ENCODE assay signal across 1 cellular context in the genomic region with DNA sequence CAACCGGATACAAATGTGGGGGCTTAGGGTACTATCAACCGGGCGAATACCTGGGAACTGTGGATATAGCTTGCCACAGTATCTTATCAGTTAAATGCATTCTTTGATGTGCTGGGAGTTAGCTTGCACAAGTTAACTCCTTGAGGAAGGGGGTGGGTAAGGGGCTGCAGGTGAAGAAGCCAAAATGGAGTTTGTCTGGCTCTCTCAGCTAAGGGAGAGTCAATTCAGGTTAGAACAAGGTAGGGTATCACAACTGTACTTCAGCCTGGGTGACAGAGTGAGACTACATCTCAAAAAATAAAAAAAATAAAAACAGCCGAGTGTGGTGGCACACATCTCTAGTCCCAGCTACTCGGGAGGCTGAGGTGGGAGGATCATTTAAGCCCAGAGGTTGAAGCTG.
A peak's percentile ranks its signal among the peaks of the same experiment; 100 is the strongest.
TF ChIP-seq lines count a peak whose summit lies in the region.

No MANE protein-coding gene starts in this region.

TF ChIP-seq in K562, 482 proteins besides CTCF, POLR2A, EP300 and RAD21 (continued from another document and continues in another):
- TF ChIP-seq, protein P1, sequence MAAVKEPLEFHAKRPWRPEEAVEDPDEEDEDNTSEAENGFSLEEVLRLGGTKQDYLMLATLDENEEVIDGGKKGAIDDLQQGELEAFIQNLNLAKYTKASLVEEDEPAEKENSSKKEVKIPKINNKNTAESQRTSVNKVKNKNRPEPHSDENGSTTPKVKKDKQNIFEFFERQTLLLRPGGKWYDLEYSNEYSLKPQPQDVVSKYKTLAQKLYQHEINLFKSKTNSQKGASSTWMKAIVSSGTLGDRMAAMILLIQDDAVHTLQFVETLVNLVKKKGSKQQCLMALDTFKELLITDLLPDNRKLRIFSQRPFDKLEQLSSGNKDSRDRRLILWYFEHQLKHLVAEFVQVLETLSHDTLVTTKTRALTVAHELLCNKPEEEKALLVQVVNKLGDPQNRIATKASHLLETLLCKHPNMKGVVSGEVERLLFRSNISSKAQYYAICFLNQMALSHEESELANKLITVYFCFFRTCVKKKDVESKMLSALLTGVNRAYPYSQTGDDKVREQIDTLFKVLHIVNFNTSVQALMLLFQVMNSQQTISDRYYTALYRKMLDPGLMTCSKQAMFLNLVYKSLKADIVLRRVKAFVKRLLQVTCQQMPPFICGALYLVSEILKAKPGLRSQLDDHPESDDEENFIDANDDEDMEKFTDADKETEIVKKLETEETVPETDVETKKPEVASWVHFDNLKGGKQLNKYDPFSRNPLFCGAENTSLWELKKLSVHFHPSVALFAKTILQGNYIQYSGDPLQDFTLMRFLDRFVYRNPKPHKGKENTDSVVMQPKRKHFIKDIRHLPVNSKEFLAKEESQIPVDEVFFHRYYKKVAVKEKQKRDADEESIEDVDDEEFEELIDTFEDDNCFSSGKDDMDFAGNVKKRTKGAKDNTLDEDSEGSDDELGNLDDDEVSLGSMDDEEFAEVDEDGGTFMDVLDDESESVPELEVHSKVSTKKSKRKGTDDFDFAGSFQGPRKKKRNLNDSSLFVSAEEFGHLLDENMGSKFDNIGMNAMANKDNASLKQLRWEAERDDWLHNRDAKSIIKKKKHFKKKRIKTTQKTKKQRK (IDR thresholded peaks at IDR 0.05; ENCODE audit: borderline replicate concordance, low read depth, low read length): no peak
- TF ChIP-seq SMARCE1 (IDR thresholded peaks at IDR 0.05) (no peak), MCM3 (IDR thresholded peaks at IDR 0.05) (no peak), SAFB2 (IDR thresholded peaks at IDR 0.05; ENCODE audit: borderline replicate concordance, low read depth, low read length, severe bottlenecking) (no peak), BCL6 (CRISPR knock-in tag; IDR thresholded peaks at IDR 0.05) (no peak), NFRKB (IDR thresholded peaks at IDR 0.05; ENCODE audit: low read depth) (no peak), SLC30A9 (CRISPR knock-in tag; IDR thresholded peaks at IDR 0.05) (no peak), TCF7L2 (IDR thresholded peaks at IDR 0.05; ENCODE audit: low read depth, low read length) (no peak), MED1 (CRISPR knock-in tag; IDR thresholded peaks at IDR 0.05; ENCODE audit: borderline replicate concordance) (no peak), ZNF830 (CRISPR knock-in tag; IDR thresholded peaks at IDR 0.05) (no peak), ZNF175 (CRISPR knock-in tag; IDR thresholded peaks at IDR 0.05; ENCODE audit: low read depth) (0 out of 2 replicates have a peak, but pooled peaks have one; percentile 59), ZFPM2 (CRISPR knock-in tag; IDR thresholded peaks at IDR 0.05) (no peak), FOS (IDR thresholded peaks at IDR 0.05; ENCODE audit: extremely low read depth, insufficient read length) (no peak), RAD51 (IDR thresholded peaks at IDR 0.05; ENCODE audit: borderline replicate concordance, low read depth) (no peak), PCBP1 (IDR thresholded peaks at IDR 0.05; ENCODE audit: low read depth, low read length, poor library complexity, severe bottlenecking) (no peak), ZNF644 (tag; IDR thresholded peaks at IDR 0.05; ENCODE audit: low read depth) (0 out of 2 replicates have a peak, but pooled peaks have one; percentile 73), MIER1 (IDR thresholded peaks at IDR 0.05; ENCODE audit: low read depth) (no peak), ZNF239 (CRISPR knock-in tag; IDR thresholded peaks at IDR 0.05) (peak; percentile 75), SPI1 (IDR thresholded peaks at IDR 0.05; ENCODE audit: borderline replicate concordance, low read depth, low read length) (no peak), THRAP3 (IDR thresholded peaks at IDR 0.05; ENCODE audit: borderline replicate concordance) (no peak), RNF2 (IDR thresholded peaks at IDR 0.05) (no peak), ASH1L (IDR thresholded peaks at IDR 0.05; ENCODE audit: borderline replicate concordance, low read depth, partially characterized antibody) (no peak), TAF15 (IDR thresholded peaks at IDR 0.05; ENCODE audit: low read depth, low read length) (no peak), KLF10 (CRISPR knock-in tag; IDR thresholded peaks at IDR 0.05) (no peak), ZC3H8 (IDR thresholded peaks at IDR 0.05) (no peak), PPARD (CRISPR knock-in tag; IDR thresholded peaks at IDR 0.05) (no peak), POLR2H (tag; IDR thresholded peaks at IDR 0.05; ENCODE audit: low read depth) (no peak), ZFX (CRISPR knock-in tag; IDR thresholded peaks at IDR 0.05) (no peak), ZNF3 (CRISPR knock-in tag; IDR thresholded peaks at IDR 0.05) (no peak), ZNF551 (CRISPR knock-in tag; IDR thresholded peaks at IDR 0.05) (no peak), MECOM (CRISPR knock-in tag; IDR thresholded peaks at IDR 0.05) (no peak), ZBED1 (IDR thresholded peaks at IDR 0.05) (no peak), MCM2 (IDR thresholded peaks at IDR 0.05; ENCODE audit: low read depth) (no peak)
- TF ChIP-seq, protein P2, sequence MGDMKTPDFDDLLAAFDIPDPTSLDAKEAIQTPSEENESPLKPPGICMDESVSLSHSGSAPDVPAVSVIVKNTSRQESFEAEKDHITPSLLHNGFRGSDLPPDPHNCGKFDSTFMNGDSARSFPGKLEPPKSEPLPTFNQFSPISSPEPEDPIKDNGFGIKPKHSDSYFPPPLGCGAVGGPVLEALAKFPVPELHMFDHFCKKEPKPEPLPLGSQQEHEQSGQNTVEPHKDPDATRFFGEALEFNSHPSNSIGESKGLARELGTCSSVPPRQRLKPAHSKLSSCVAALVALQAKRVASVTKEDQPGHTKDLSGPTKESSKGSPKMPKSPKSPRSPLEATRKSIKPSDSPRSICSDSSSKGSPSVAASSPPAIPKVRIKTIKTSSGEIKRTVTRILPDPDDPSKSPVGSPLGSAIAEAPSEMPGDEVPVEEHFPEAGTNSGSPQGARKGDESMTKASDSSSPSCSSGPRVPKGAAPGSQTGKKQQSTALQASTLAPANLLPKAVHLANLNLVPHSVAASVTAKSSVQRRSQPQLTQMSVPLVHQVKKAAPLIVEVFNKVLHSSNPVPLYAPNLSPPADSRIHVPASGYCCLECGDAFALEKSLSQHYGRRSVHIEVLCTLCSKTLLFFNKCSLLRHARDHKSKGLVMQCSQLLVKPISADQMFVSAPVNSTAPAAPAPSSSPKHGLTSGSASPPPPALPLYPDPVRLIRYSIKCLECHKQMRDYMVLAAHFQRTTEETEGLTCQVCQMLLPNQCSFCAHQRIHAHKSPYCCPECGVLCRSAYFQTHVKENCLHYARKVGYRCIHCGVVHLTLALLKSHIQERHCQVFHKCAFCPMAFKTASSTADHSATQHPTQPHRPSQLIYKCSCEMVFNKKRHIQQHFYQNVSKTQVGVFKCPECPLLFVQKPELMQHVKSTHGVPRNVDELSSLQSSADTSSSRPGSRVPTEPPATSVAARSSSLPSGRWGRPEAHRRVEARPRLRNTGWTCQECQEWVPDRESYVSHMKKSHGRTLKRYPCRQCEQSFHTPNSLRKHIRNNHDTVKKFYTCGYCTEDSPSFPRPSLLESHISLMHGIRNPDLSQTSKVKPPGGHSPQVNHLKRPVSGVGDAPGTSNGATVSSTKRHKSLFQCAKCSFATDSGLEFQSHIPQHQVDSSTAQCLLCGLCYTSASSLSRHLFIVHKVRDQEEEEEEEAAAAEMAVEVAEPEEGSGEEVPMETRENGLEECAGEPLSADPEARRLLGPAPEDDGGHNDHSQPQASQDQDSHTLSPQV (IDR thresholded peaks at IDR 0.05): peak; percentile 89
- TF ChIP-seq, protein P3, sequence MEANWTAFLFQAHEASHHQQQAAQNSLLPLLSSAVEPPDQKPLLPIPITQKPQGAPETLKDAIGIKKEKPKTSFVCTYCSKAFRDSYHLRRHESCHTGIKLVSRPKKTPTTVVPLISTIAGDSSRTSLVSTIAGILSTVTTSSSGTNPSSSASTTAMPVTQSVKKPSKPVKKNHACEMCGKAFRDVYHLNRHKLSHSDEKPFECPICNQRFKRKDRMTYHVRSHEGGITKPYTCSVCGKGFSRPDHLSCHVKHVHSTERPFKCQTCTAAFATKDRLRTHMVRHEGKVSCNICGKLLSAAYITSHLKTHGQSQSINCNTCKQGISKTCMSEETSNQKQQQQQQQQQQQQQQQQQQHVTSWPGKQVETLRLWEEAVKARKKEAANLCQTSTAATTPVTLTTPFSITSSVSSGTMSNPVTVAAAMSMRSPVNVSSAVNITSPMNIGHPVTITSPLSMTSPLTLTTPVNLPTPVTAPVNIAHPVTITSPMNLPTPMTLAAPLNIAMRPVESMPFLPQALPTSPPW (CRISPR knock-in tag; IDR thresholded peaks at IDR 0.05): no peak
- TF ChIP-seq, protein P4, sequence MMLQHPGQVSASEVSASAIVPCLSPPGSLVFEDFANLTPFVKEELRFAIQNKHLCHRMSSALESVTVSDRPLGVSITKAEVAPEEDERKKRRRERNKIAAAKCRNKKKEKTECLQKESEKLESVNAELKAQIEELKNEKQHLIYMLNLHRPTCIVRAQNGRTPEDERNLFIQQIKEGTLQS (IDR thresholded peaks at IDR 0.05): no peak
- TF ChIP-seq, protein P4 (CRISPR knock-in tag; conservative IDR thresholded peaks at IDR 0.05): no peak
- TF ChIP-seq, protein P5, sequence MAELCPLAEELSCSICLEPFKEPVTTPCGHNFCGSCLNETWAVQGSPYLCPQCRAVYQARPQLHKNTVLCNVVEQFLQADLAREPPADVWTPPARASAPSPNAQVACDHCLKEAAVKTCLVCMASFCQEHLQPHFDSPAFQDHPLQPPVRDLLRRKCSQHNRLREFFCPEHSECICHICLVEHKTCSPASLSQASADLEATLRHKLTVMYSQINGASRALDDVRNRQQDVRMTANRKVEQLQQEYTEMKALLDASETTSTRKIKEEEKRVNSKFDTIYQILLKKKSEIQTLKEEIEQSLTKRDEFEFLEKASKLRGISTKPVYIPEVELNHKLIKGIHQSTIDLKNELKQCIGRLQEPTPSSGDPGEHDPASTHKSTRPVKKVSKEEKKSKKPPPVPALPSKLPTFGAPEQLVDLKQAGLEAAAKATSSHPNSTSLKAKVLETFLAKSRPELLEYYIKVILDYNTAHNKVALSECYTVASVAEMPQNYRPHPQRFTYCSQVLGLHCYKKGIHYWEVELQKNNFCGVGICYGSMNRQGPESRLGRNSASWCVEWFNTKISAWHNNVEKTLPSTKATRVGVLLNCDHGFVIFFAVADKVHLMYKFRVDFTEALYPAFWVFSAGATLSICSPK (IDR thresholded peaks at IDR 0.05; ENCODE audit: borderline replicate concordance): no peak
- TF ChIP-seq, protein P6, sequence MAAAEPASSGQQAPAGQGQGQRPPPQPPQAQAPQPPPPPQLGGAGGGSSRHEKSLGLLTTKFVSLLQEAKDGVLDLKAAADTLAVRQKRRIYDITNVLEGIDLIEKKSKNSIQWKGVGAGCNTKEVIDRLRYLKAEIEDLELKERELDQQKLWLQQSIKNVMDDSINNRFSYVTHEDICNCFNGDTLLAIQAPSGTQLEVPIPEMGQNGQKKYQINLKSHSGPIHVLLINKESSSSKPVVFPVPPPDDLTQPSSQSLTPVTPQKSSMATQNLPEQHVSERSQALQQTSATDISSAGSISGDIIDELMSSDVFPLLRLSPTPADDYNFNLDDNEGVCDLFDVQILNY (CRISPR knock-in tag; IDR thresholded peaks at IDR 0.05): no peak
- TF ChIP-seq, protein P7, sequence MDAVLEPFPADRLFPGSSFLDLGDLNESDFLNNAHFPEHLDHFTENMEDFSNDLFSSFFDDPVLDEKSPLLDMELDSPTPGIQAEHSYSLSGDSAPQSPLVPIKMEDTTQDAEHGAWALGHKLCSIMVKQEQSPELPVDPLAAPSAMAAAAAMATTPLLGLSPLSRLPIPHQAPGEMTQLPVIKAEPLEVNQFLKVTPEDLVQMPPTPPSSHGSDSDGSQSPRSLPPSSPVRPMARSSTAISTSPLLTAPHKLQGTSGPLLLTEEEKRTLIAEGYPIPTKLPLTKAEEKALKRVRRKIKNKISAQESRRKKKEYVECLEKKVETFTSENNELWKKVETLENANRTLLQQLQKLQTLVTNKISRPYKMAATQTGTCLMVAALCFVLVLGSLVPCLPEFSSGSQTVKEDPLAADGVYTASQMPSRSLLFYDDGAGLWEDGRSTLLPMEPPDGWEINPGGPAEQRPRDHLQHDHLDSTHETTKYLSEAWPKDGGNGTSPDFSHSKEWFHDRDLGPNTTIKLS (IDR thresholded peaks at IDR 0.05; ENCODE audit: borderline replicate concordance, low read depth): no peak
- TF ChIP-seq, protein P8, sequence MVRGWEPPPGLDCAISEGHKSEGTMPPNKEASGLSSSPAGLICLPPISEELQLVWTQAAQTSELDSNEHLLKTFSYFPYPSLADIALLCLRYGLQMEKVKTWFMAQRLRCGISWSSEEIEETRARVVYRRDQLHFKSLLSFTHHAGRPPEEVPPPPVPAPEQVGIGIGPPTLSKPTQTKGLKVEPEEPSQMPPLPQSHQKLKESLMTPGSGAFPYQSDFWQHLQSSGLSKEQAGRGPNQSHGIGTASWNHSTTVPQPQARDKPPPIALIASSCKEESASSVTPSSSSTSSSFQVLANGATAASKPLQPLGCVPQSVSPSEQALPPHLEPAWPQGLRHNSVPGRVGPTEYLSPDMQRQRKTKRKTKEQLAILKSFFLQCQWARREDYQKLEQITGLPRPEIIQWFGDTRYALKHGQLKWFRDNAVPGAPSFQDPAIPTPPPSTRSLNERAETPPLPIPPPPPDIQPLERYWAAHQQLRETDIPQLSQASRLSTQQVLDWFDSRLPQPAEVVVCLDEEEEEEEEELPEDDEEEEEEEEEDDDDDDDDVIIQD (CRISPR knock-in tag; IDR thresholded peaks at IDR 0.05): no peak
- TF ChIP-seq, protein P9, sequence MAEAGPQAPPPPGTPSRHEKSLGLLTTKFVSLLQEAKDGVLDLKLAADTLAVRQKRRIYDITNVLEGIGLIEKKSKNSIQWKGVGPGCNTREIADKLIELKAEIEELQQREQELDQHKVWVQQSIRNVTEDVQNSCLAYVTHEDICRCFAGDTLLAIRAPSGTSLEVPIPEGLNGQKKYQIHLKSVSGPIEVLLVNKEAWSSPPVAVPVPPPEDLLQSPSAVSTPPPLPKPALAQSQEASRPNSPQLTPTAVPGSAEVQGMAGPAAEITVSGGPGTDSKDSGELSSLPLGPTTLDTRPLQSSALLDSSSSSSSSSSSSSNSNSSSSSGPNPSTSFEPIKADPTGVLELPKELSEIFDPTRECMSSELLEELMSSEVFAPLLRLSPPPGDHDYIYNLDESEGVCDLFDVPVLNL (CRISPR knock-in tag; IDR thresholded peaks at IDR 0.05; ENCODE audit: low read depth): no peak
- TF ChIP-seq, protein P10, sequence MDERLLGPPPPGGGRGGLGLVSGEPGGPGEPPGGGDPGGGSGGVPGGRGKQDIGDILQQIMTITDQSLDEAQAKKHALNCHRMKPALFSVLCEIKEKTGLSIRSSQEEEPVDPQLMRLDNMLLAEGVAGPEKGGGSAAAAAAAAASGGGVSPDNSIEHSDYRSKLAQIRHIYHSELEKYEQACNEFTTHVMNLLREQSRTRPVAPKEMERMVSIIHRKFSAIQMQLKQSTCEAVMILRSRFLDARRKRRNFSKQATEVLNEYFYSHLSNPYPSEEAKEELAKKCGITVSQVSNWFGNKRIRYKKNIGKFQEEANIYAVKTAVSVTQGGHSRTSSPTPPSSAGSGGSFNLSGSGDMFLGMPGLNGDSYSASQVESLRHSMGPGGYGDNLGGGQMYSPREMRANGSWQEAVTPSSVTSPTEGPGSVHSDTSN (CRISPR knock-in tag; IDR thresholded peaks at IDR 0.05; ENCODE audit: low read depth): no peak
- TF ChIP-seq, protein P10 (tag; conservative IDR thresholded peaks at IDR 0.05; ENCODE audit: low read depth): no peak
